1 cellular context compared by ENCODE assay signal in the genomic region with DNA sequence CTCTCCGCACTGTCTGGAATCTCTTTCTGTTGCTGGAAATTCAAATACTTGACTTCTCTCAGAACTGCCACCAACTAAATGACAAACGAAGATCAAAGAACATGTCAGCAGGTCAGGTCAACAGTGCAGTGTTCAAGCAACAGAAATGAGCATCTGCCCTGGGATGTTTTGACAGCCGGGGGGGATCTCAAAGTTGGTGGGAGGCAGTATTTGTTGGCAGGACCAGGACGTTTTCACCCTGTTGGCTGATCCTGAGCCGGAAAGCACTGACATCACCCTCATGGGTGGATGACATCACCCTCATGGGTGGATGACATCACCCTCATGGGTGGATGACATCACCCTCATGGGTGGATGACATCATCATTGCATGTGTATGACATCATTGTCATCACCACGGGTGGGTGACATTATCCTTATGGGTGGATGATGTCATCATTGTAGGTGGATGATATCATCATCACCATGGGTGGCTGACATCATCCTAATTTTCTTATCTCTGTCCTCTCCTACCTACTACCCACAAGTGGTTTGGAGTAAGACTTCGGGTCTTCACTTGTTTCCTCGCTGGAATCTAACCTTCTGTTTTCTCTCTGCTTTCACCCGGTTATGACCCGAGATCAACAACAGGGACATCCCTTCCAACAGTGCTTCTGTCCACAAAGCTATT.
TF ChIP-seq lines count a peak whose summit lies in the region.

No MANE protein-coding gene starts in this region.

TF ChIP-seq in GM12878, 131 proteins besides CTCF, POLR2A, EP300 and RAD21 (continues in another document):
- TF ChIP-seq, protein P1, sequence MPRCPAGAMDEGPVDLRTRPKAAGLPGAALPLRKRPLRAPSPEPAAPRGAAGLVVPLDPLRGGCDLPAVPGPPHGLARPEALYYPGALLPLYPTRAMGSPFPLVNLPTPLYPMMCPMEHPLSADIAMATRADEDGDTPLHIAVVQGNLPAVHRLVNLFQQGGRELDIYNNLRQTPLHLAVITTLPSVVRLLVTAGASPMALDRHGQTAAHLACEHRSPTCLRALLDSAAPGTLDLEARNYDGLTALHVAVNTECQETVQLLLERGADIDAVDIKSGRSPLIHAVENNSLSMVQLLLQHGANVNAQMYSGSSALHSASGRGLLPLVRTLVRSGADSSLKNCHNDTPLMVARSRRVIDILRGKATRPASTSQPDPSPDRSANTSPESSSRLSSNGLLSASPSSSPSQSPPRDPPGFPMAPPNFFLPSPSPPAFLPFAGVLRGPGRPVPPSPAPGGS (IDR thresholded peaks at IDR 0.05; ENCODE audit: borderline replicate concordance, insufficient read depth, low read depth, low read length, poor library complexity, severe bottlenecking): no peak
- TF ChIP-seq, protein P2, sequence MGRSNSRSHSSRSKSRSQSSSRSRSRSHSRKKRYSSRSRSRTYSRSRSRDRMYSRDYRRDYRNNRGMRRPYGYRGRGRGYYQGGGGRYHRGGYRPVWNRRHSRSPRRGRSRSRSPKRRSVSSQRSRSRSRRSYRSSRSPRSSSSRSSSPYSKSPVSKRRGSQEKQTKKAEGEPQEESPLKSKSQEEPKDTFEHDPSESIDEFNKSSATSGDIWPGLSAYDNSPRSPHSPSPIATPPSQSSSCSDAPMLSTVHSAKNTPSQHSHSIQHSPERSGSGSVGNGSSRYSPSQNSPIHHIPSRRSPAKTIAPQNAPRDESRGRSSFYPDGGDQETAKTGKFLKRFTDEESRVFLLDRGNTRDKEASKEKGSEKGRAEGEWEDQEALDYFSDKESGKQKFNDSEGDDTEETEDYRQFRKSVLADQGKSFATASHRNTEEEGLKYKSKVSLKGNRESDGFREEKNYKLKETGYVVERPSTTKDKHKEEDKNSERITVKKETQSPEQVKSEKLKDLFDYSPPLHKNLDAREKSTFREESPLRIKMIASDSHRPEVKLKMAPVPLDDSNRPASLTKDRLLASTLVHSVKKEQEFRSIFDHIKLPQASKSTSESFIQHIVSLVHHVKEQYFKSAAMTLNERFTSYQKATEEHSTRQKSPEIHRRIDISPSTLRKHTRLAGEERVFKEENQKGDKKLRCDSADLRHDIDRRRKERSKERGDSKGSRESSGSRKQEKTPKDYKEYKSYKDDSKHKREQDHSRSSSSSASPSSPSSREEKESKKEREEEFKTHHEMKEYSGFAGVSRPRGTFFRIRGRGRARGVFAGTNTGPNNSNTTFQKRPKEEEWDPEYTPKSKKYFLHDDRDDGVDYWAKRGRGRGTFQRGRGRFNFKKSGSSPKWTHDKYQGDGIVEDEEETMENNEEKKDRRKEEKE (IDR thresholded peaks at IDR 0.05): no peak
- TF ChIP-seq JUND (IDR thresholded peaks at IDR 0.05; ENCODE audit: low read depth, low read length) (peak; percentile 11; the same call in 1 of the 2 replicates), WRNIP1 (IDR thresholded peaks at IDR 0.05; ENCODE audit: borderline replicate concordance, low read depth, low read length) (no peak), ETV6 (conservative IDR thresholded peaks at IDR 0.05 in 1 of 2, IDR thresholded peaks at IDR 0.05 in 1 of 2; ENCODE audit: borderline replicate concordance in 1 of 2, low read depth in 1 of 2) (no peak), SPI1 (IDR thresholded peaks at IDR 0.05; ENCODE audit: borderline replicate concordance, insufficient read depth, low read depth, low read length) (no peak), RUNX3 (IDR thresholded peaks at IDR 0.05; ENCODE audit: low read length) (no peak), RCOR1 (conservative IDR thresholded peaks at IDR 0.05; ENCODE audit: low read depth, low read length) (no peak), NR2C1 (IDR thresholded peaks at IDR 0.05) (no peak), POLR2AphosphoS2 (IDR thresholded peaks at IDR 0.05; ENCODE audit: low read depth, low read length) (no peak), YY1 (IDR thresholded peaks at IDR 0.05; ENCODE audit: low read depth, low read length) (no peak), SUZ12 (IDR thresholded peaks at IDR 0.05; ENCODE audit: unreplicated experiment) (no peak), FOS (IDR thresholded peaks at IDR 0.05; ENCODE audit: borderline replicate concordance, extremely low read depth, insufficient read length) (no peak), NR2C2 (IDR thresholded peaks at IDR 0.05; ENCODE audit: borderline replicate concordance, control insufficient read depth, insufficient read length, low read depth) (no peak), CREM (IDR thresholded peaks at IDR 0.05; ENCODE audit: low read depth) (peak; percentile 97), FOXM1 (IDR thresholded peaks at IDR 0.05; ENCODE audit: low read depth, low read length) (no peak), POU2F2 (IDR thresholded peaks at IDR 0.05; ENCODE audit: borderline replicate concordance, low read depth, low read length) (no peak), EZH2 (IDR thresholded peaks at IDR 0.05; ENCODE audit: borderline replicate concordance, control insufficient read depth, low read depth, low read length) (no peak), BMI1 (IDR thresholded peaks at IDR 0.05; ENCODE audit: borderline replicate concordance) (no peak), ATF7 (IDR thresholded peaks at IDR 0.05; ENCODE audit: low read depth) (peak; percentile 97), KAT2A (conservative IDR thresholded peaks at IDR 0.05; ENCODE audit: control insufficient read depth, low read depth, low read length) (no peak), NR2F1 (conservative IDR thresholded peaks at IDR 0.05) (no peak), CBFB (IDR thresholded peaks at IDR 0.05; ENCODE audit: low read depth) (no peak), RFX5 (IDR thresholded peaks at IDR 0.05; ENCODE audit: low read depth, low read length) (no peak)
- TF ChIP-seq, protein P3, sequence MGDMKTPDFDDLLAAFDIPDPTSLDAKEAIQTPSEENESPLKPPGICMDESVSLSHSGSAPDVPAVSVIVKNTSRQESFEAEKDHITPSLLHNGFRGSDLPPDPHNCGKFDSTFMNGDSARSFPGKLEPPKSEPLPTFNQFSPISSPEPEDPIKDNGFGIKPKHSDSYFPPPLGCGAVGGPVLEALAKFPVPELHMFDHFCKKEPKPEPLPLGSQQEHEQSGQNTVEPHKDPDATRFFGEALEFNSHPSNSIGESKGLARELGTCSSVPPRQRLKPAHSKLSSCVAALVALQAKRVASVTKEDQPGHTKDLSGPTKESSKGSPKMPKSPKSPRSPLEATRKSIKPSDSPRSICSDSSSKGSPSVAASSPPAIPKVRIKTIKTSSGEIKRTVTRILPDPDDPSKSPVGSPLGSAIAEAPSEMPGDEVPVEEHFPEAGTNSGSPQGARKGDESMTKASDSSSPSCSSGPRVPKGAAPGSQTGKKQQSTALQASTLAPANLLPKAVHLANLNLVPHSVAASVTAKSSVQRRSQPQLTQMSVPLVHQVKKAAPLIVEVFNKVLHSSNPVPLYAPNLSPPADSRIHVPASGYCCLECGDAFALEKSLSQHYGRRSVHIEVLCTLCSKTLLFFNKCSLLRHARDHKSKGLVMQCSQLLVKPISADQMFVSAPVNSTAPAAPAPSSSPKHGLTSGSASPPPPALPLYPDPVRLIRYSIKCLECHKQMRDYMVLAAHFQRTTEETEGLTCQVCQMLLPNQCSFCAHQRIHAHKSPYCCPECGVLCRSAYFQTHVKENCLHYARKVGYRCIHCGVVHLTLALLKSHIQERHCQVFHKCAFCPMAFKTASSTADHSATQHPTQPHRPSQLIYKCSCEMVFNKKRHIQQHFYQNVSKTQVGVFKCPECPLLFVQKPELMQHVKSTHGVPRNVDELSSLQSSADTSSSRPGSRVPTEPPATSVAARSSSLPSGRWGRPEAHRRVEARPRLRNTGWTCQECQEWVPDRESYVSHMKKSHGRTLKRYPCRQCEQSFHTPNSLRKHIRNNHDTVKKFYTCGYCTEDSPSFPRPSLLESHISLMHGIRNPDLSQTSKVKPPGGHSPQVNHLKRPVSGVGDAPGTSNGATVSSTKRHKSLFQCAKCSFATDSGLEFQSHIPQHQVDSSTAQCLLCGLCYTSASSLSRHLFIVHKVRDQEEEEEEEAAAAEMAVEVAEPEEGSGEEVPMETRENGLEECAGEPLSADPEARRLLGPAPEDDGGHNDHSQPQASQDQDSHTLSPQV (IDR thresholded peaks at IDR 0.05): no peak
- TF ChIP-seq, protein P4, sequence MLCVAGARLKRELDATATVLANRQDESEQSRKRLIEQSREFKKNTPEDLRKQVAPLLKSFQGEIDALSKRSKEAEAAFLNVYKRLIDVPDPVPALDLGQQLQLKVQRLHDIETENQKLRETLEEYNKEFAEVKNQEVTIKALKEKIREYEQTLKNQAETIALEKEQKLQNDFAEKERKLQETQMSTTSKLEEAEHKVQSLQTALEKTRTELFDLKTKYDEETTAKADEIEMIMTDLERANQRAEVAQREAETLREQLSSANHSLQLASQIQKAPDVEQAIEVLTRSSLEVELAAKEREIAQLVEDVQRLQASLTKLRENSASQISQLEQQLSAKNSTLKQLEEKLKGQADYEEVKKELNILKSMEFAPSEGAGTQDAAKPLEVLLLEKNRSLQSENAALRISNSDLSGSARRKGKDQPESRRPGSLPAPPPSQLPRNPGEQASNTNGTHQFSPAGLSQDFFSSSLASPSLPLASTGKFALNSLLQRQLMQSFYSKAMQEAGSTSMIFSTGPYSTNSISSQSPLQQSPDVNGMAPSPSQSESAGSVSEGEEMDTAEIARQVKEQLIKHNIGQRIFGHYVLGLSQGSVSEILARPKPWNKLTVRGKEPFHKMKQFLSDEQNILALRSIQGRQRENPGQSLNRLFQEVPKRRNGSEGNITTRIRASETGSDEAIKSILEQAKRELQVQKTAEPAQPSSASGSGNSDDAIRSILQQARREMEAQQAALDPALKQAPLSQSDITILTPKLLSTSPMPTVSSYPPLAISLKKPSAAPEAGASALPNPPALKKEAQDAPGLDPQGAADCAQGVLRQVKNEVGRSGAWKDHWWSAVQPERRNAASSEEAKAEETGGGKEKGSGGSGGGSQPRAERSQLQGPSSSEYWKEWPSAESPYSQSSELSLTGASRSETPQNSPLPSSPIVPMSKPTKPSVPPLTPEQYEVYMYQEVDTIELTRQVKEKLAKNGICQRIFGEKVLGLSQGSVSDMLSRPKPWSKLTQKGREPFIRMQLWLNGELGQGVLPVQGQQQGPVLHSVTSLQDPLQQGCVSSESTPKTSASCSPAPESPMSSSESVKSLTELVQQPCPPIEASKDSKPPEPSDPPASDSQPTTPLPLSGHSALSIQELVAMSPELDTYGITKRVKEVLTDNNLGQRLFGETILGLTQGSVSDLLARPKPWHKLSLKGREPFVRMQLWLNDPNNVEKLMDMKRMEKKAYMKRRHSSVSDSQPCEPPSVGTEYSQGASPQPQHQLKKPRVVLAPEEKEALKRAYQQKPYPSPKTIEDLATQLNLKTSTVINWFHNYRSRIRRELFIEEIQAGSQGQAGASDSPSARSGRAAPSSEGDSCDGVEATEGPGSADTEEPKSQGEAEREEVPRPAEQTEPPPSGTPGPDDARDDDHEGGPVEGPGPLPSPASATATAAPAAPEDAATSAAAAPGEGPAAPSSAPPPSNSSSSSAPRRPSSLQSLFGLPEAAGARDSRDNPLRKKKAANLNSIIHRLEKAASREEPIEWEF (IDR thresholded peaks at IDR 0.05; ENCODE audit: insufficient replicate concordance, low read depth, low read length): no peak
- TF ChIP-seq, protein P5, sequence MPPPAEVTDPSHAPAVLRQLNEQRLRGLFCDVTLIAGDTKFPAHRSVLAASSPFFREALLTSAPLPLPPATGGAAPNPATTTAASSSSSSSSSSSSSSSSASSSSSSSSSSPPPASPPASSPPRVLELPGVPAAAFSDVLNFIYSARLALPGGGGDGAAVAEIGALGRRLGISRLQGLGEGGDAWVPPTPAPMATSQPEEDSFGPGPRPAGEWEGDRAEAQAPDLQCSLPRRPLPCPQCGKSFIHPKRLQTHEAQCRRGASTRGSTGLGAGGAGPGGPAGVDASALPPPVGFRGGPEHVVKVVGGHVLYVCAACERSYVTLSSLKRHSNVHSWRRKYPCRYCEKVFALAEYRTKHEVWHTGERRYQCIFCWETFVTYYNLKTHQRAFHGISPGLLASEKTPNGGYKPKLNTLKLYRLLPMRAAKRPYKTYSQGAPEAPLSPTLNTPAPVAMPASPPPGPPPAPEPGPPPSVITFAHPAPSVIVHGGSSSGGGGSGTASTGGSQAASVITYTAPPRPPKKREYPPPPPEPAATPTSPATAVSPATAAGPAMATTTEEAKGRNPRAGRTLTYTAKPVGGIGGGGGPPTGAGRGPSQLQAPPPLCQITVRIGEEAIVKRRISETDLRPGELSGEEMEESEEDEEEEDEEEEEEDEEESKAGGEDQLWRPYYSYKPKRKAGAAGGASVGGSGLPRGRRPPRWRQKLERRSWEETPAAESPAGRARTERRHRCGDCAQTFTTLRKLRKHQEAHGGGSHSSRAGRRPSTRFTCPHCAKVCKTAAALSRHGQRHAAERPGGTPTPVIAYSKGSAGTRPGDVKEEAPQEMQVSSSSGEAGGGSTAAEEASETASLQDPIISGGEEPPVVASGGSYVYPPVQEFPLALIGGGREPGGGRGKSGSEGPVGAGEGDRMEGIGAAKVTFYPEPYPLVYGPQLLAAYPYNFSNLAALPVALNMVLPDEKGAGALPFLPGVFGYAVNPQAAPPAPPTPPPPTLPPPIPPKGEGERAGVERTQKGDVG (CRISPR knock-in tag; IDR thresholded peaks at IDR 0.05): no peak
- TF ChIP-seq, protein P6, sequence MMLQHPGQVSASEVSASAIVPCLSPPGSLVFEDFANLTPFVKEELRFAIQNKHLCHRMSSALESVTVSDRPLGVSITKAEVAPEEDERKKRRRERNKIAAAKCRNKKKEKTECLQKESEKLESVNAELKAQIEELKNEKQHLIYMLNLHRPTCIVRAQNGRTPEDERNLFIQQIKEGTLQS (IDR thresholded peaks at IDR 0.05; ENCODE audit: borderline replicate concordance, extremely low read depth, low read depth, low read length): no peak
- TF ChIP-seq, protein P7, sequence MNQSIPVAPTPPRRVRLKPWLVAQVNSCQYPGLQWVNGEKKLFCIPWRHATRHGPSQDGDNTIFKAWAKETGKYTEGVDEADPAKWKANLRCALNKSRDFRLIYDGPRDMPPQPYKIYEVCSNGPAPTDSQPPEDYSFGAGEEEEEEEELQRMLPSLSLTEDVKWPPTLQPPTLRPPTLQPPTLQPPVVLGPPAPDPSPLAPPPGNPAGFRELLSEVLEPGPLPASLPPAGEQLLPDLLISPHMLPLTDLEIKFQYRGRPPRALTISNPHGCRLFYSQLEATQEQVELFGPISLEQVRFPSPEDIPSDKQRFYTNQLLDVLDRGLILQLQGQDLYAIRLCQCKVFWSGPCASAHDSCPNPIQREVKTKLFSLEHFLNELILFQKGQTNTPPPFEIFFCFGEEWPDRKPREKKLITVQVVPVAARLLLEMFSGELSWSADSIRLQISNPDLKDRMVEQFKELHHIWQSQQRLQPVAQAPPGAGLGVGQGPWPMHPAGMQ (IDR thresholded peaks at IDR 0.05; ENCODE audit: borderline replicate concordance): no peak
